Comparison of ENCODE assay signal across 23 cellular contexts in genomic region chr17:52233176-52233575, GRCh38.
"Had no signal": no experiment of that assay in that cellular context is flagged by ENCODE, and none has a peak within 500 bp of the region (broad histone marks: within the 10 kb centered on the region; RNA-seq: fewer than 3 reads in every experiment).

No MANE protein-coding gene starts in this region.

- DNase-seq: cerebellar nuclear complex; colonic mucosa; dermis blood vessel endothelial cell; effector CD4-positive, alpha-beta T cell; endodermal cell; gastrocnemius medialis; heart right ventricle; islet precursor cell; left colon; mucosa of descending colon; naive thymus-derived CD8-positive, alpha-beta T cell; psoas muscle; stimulated activated CD4-positive, alpha-beta T cell treated with anti-CD3 and anti-CD28 coated beads, Interleukin-12 subunit alpha, Interleukin-12 subunit beta, amount 100 ng/mL, for 4 hours; stimulated activated naive CD4-positive, alpha-beta T cell; substantia nigra; transverse colon had no signal

- ATAC-seq: esophagus mucosa; gastrocnemius medialis; heart right ventricle; mucosa of descending colon; naive thymus-derived CD8-positive, alpha-beta T cell; psoas muscle; sciatic nerve had no signal

- FAIRE-seq: endothelial cell of umbilical vein had no signal

- H3K36me3 ChIP-seq: colonic mucosa, gastrocnemius medialis, heart right ventricle, neutrophil, stomach, thoracic aorta, transverse colon had no signal

- H3K4me1 ChIP-seq: colonic mucosa, gastrocnemius medialis, heart right ventricle, psoas muscle, stomach, transverse colon had no signal

- H3K4me3 ChIP-seq: colonic mucosa, gastrocnemius medialis, heart right ventricle, mucosa of descending colon, psoas muscle, skin epidermis, stomach, thoracic aorta, transverse colon had no signal

- H3K9me3 ChIP-seq: colonic mucosa, gastrocnemius medialis, heart right ventricle, mucosa of descending colon, neutrophil, psoas muscle, stomach, thoracic aorta, transverse colon had no signal

- H3K27me3 ChIP-seq: colonic mucosa, gastrocnemius medialis, heart right ventricle, neutrophil, stomach, transverse colon had no signal

- H3K27ac ChIP-seq: colonic mucosa, gastrocnemius medialis, heart right ventricle, neutrophil, psoas muscle, skin epidermis, thoracic aorta, transverse colon had no signal
